30 cellular contexts compared by ENCODE assay signal in the genomic region with DNA sequence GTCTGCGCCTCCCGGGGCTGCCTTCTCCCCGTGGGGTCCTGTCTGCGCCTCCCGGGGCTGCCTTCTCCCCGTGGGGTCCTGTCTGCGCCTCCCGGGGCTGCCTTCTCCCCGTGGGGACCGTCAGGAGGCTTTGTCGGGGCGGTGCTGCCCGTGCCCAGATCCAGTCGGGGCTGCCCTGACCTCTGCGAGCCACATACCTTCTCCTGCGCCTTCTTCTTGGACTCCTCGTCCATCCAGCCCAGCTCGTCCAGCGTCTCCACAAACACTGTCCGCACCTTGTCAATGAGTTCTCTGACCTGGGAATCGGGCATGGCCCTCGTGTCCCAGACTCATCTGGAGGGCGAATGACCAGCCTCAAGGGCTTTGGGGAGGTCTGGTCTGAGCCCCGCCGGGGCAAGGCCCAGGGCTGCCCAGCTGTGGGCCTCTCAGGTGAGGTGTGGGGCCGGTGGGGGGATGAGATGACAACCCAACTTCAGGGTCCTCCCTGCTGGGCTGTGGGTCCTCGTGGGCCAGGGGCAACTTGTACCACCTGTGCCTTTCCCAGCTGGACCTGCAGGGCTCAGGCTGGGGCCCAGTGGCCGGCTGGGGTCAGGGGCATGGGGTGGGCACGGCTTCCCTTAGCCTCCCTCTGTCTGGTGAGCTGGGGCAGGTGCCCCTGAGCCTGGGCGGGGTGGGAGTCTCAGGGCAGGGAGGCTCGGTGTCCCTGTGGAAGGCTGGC. TPM values are rescaled to one million over a fixed set of nuclear protein-coding genes. Genes with fewer than 3 reads are reported as not detected.
A peak's percentile ranks its signal among the peaks of the same experiment; 100 is the strongest.
DNase-seq lines count a peak whose midpoint lies in the region; ATAC-seq and TF ChIP-seq lines count a peak whose summit lies in the region.
"Had no signal": no experiment of that assay in that cellular context is flagged by ENCODE, and none has a peak within 500 bp of the region (broad histone marks: within the 10 kb centered on the region; RNA-seq: fewer than 3 reads in every experiment).

No MANE protein-coding gene starts in this region.

- no peak overlapping the region for H2BK15ac ChIP-seq in mesenchymal stem cell (ENCODE audit: low read depth, poor library complexity, severe bottlenecking)

- DNase-seq in Right ventricle myocardium inferior (ENCODE audit: missing footprints) (peak; percentile 34), right atrium auricular region (ENCODE audit: low spot score) (no peak), left lung (peak; percentile 28 to 69), spleen (peak; percentile 67), mesenchymal stem cell (no peak), hypothalamus (lab: John Stamatoyannopoulos, UW) (no peak)
- no peak for DNase-seq in stimulated activated CD4-positive, alpha-beta T cell treated with anti-CD3 and anti-CD28 coated beads, Interleukin-4, amount 100 ng/mL, for 1 hour
- DNase-seq: activated CD4-positive, alpha-beta T cell treated with anti-CD3 and anti-CD28 coated beads, Interleukin-2, amount 50 U/mL, for 1 hour; activated gamma-delta T cell; DMS 273 treated with DMSO at 0.1 percent for 48 hours; esophagus squamous epithelium; foreskin keratinocyte; KBM-7; NCI-H1105 treated with DMSO at 0.1 percent for 48 hours; NCI-H2029 treated with DMSO at 0.1 percent for 48 hours; NCI-H226; NCI-H69; stimulated activated CD4-positive, alpha-beta T cell treated with anti-CD3 and anti-CD28 coated beads, Interleukin-12 subunit alpha, Interleukin-12 subunit beta, amount 100 ng/mL, for 4 hours; stimulated activated CD4-positive, alpha-beta T cell treated with anti-CD3 and anti-CD28 coated beads, Interleukin-4, amount 100 ng/mL, for 24 hours; T1000; trophoblast cell; WERI-Rb-1 had no signal

- no peak overlapping the region for H3K4me3 ChIP-seq in right atrium auricular region
- no peak overlapping the region for H3K4me3 ChIP-seq in HEK293 (ENCODE audit: low read depth, low read length)
- no peak overlapping the region for H3K4me3 ChIP-seq in left lung
- no peak overlapping the region for H3K4me3 ChIP-seq in spleen
- H3K4me3 ChIP-seq in mesenchymal stem cell (ENCODE audit: insufficient read depth in 1 of 2, low read depth in 1 of 2, low read length in 2 of 2): no peak overlapping the region
- H3K4me3 ChIP-seq: adrenal gland, body of pancreas, esophagus squamous epithelium, lung had no signal

- TF ChIP-seq CTCF in right atrium auricular region (IDR thresholded peaks at IDR 0.05): no peak
- no peak for TF ChIP-seq CTCF in HEK293 (tag by site-specific recombination; IDR thresholded peaks at IDR 0.05)
- TF ChIP-seq CTCF in left lung (IDR thresholded peaks at IDR 0.05): no peak
- TF ChIP-seq CTCF in spleen (IDR thresholded peaks at IDR 0.05 in 8 of 11, conservative IDR thresholded peaks at IDR 0.05 in 3 of 11): no peak

- no peak overlapping the region for H3K9ac ChIP-seq in mesenchymal stem cell (ENCODE audit: low read length)
- H3K9ac ChIP-seq: parathyroid adenoma had no signal

- H3K4ac ChIP-seq in mesenchymal stem cell (ENCODE audit: low read depth in 1 of 2, low read length in 2 of 2): no peak overlapping the region

- WGBS in spleen, 5 donors: 88 to 93% (median 89%) methylated on average over 27 to 31 of the region's 31 CpGs
- 85% methylated on average over 31 of the region's 31 CpGs for WGBS in mesenchymal stem cell

- H2BK12ac ChIP-seq in mesenchymal stem cell (ENCODE audit: low read length in 2 of 2): no peak overlapping the region

- no peak overlapping the region for H2AK5ac ChIP-seq in mesenchymal stem cell (ENCODE audit: low read length, severe bottlenecking)

- POLR2A ChIA-PET in HEK293 (lab: Yijun Ruan, JAX): no interaction called here

- intact Hi-C loops in Right ventricle myocardium inferior (cut with DNase I) (no loop called here), left lung (cut with DNase I) (no loop called here), spleen (cut with DNase I; ENCODE audit: low total_unique reads) (no loop called here)

- H2AFZ ChIP-seq in mesenchymal stem cell (ENCODE audit: low read depth, low read length): no peak overlapping the region
- H2AFZ ChIP-seq: parathyroid adenoma had no signal

- CTCF ChIA-PET in HEK293 (lab: Yijun Ruan, JAX): no interaction called here

- H3K79me1 ChIP-seq in mesenchymal stem cell (replicated peaks; ENCODE audit: low read length, poor library complexity, severe bottlenecking): no peaks in the 10 kb centered on the region

- no peak overlapping the region for H3K4me2 ChIP-seq in mesenchymal stem cell (ENCODE audit: low read length, poor library complexity, severe bottlenecking)

- no peak overlapping the region for H3K27ac ChIP-seq in right atrium auricular region
- no peak overlapping the region for H3K27ac ChIP-seq in HEK293 (ENCODE audit: extremely low read depth, low read depth, low read length)
- H3K27ac ChIP-seq in left lung: no peak overlapping the region
- no peak overlapping the region for H3K27ac ChIP-seq in spleen
- no peak overlapping the region for H3K27ac ChIP-seq in mesenchymal stem cell (ENCODE audit: low read length, poor library complexity, severe bottlenecking)
- H3K27ac ChIP-seq: adrenal gland, body of pancreas, esophagus squamous epithelium, foreskin keratinocyte, parathyroid adenoma, WERI-Rb-1 had no signal

- H2BK5ac ChIP-seq in mesenchymal stem cell (ENCODE audit: low read depth, low read length, poor library complexity, severe bottlenecking): no peak overlapping the region

- H3K27me3 ChIP-seq in right atrium auricular region (no peaks in the 10 kb centered on the region), left lung (no peaks in the 10 kb centered on the region), spleen (replicated peaks in 1 of 7) (peaks cover 0 to 23% (median 0%) of the 10 kb centered on the region in 7 donors), mesenchymal stem cell (ENCODE audit: control insufficient read depth in 1 of 2, insufficient read depth in 1 of 2, low read length in 2 of 2) (peaks cover 3 to 24% of the 10 kb centered on the region in 2 experiments)
- H3K27me3 ChIP-seq: adrenal gland, body of pancreas, foreskin keratinocyte had no signal

- H2BK120ac ChIP-seq in mesenchymal stem cell (ENCODE audit: low read depth, low read length): no peak overlapping the region

- H3K23ac ChIP-seq in mesenchymal stem cell (ENCODE audit: low read length in 2 of 2): no peak overlapping the region

- H4K91ac ChIP-seq in mesenchymal stem cell (ENCODE audit: low read length): no peak overlapping the region

- TF ChIP-seq POLR2A in spleen (IDR thresholded peaks at IDR 0.05): no peak

- H3K4me1 ChIP-seq in right atrium auricular region: peaks cover 0 to 16% of the 10 kb centered on the region in 2 donors
- H3K4me1 ChIP-seq in HEK293 (ENCODE audit: control insufficient read depth, insufficient read depth, low read length): no peaks in the 10 kb centered on the region
- H3K4me1 ChIP-seq in left lung: peaks cover 3 to 19% of the 10 kb centered on the region in 2 donors
- H3K4me1 ChIP-seq in spleen: peaks cover 0 to 22% (median 13%) of the 10 kb centered on the region in 6 donors
- peaks cover 3% of the 10 kb centered on the region for H3K4me1 ChIP-seq in mesenchymal stem cell (ENCODE audit: control insufficient read depth, insufficient read depth, low read depth, low read length)
- H3K4me1 ChIP-seq: foreskin keratinocyte, parathyroid adenoma had no signal

- H4K8ac ChIP-seq in mesenchymal stem cell (ENCODE audit: low read length): no peak overlapping the region

- no peak overlapping the region for H3K18ac ChIP-seq in mesenchymal stem cell (ENCODE audit: low read depth in 1 of 2, low read length in 2 of 2)

- no peak overlapping the region for H3K14ac ChIP-seq in mesenchymal stem cell (ENCODE audit: low read length in 2 of 2)

- no peak for ATAC-seq in Right ventricle myocardium inferior
- no peak for ATAC-seq in left lung
- ATAC-seq: body of pancreas, foreskin keratinocyte, right cardiac atrium had no signal

- H3K36me3 ChIP-seq in right atrium auricular region (no peaks in the 10 kb centered on the region), HEK293 (ENCODE audit: control insufficient read depth in 2 of 2, insufficient read depth in 1 of 2, low read length in 2 of 2) (no peaks in the 10 kb centered on the region), left lung (no peaks in the 10 kb centered on the region), spleen (no peaks in the 10 kb centered on the region), mesenchymal stem cell (ENCODE audit: control insufficient read depth in 1 of 2, insufficient read depth in 2 of 2, low read depth in 1 of 2, low read length in 2 of 2) (no peaks in the 10 kb centered on the region)
- H3K36me3 ChIP-seq: adrenal gland, esophagus squamous epithelium, WERI-Rb-1 had no signal

- H3K9me3 ChIP-seq in right atrium auricular region: peaks cover 0 to 20% of the 10 kb centered on the region in 2 donors
- H3K9me3 ChIP-seq in HEK293 (ENCODE audit: control insufficient read depth, insufficient read depth, low read depth, low read length): no peaks in the 10 kb centered on the region
- peaks cover 0 to 3% of the 10 kb centered on the region in 2 donors for H3K9me3 ChIP-seq in left lung
- peaks cover 0 to 14% (median 11%) of the 10 kb centered on the region in 8 donors for H3K9me3 ChIP-seq in spleen
- H3K9me3 ChIP-seq in mesenchymal stem cell (ENCODE audit: control insufficient read depth, low read length): peaks cover 3% of the 10 kb centered on the region
- H3K9me3 ChIP-seq: body of pancreas, esophagus squamous epithelium had no signal

TF ChIP-seq in HEK293, 187 proteins besides CTCF, POLR2A, EP300 and RAD21:
- TF ChIP-seq RBAK (tag by site-specific recombination; IDR thresholded peaks at IDR 0.05) (no peak), ZNF837 (tag by site-specific recombination; IDR thresholded peaks at IDR 0.05) (no peak), GLIS1 (tag by site-specific recombination; IDR thresholded peaks at IDR 0.05) (peak; percentile 94)
TF ChIP-seq in HEK293: peak in this region for 1.

RNA-seq across cellular contexts. Expression of a gene that starts 9.4 kb away (rescaled TPM):
- 12.2 TPM for total RNA-seq in Right ventricle myocardium inferior
- total RNA-seq in right atrium auricular region: 1 to 10 TPM; 6.4 to 6.8 TPM
- 10 to 100 TPM; 33.2 to 43.4 TPM for total RNA-seq in left lung
- total RNA-seq in spleen: 10 to 100 TPM; 21.9 to 43.0 (median 26.7) TPM
- 10 to 100 TPM; 10.7 to 29.0 (median 13.2) TPM for polyA plus RNA-seq in spleen
- 17.2 TPM for polyA plus RNA-seq in mesenchymal stem cell (2013, experiment 1 of 2)
- 17.2 TPM for polyA plus RNA-seq in mesenchymal stem cell (2013, experiment 2 of 2)

RNA-seq across cellular contexts. Expression of a gene that starts 36.8 kb away (rescaled TPM):
- total RNA-seq in Right ventricle myocardium inferior: 0.35 TPM
- not detected for total RNA-seq in right atrium auricular region
- total RNA-seq in left lung: 1 to 10 TPM; 3.4 TPM
- 1 to 10 TPM in 6 of 7 donors, not detected in 1; 1.9 to 4.6 (median 3.5) TPM for total RNA-seq in spleen
- 1 to 10 TPM; 2.5 to 6.4 (median 2.9) TPM for polyA plus RNA-seq in spleen
- polyA plus RNA-seq in mesenchymal stem cell (2013, experiment 1 of 2): not detected
- polyA plus RNA-seq in mesenchymal stem cell (2013, experiment 2 of 2): not detected
- total RNA-seq: body of pancreas, foreskin keratinocyte, kidney epithelial cell, MCF 10A had no signal

RNA-seq across cellular contexts. Expression of a gene that starts 39.8 kb away (rescaled TPM):
- total RNA-seq in Right ventricle myocardium inferior (15.7 TPM), right atrium auricular region (10 to 100 TPM in 1 of 2 donors, 1 to 10 TPM in 1; 9.2 to 14.5 TPM), left lung (100 to 1,000 TPM in 1 of 2 donors, 10 to 100 TPM in 1; 90.8 to 109 TPM), spleen (100 to 1,000 TPM; 146 to 203 (median 190) TPM)
- polyA plus RNA-seq in spleen: 100 to 1,000 TPM; 167 to 366 (median 302) TPM
- 0.73 TPM for polyA plus RNA-seq in mesenchymal stem cell (2013, experiment 1 of 2)
- 0.89 TPM for polyA plus RNA-seq in mesenchymal stem cell (2013, experiment 2 of 2)

Comparison
In these comparisons a context has a peak if more than half of its experiments do, and no peak if none do; other contexts are left out.
1. DNase-seq: peak in Right ventricle myocardium inferior (single experiment), left lung (2 of 2) and spleen (single experiment); none in right atrium auricular region (single experiment), mesenchymal stem cell (single experiment), stimulated activated CD4-positive, alpha-beta T cell treated with anti-CD3 and anti-CD28 coated beads, Interleukin-4, amount 100 ng/mL, for 1 hour (single experiment) and hypothalamus (0 of 51).